Comparison of ENCODE assay signal across 8 cellular contexts in genomic region chr13:113393226-113393571, GRCh38. TPM values are rescaled to one million over a fixed set of nuclear protein-coding genes. Genes with fewer than 3 reads are reported as not detected.
A peak's percentile ranks its signal among the peaks of the same experiment; 100 is the strongest.
DNase-seq lines count a peak whose midpoint lies in the region; ATAC-seq and TF ChIP-seq lines count a peak whose summit lies in the region.

No MANE protein-coding gene starts in this region.

- peak overlapping the region; percentile 91 for H3K4me2 ChIP-seq in PC-3 (ENCODE audit: low read length)

- no peak; the same call in 1 of the 2 replicates for ATAC-seq in PC-3

- no peaks in the 10 kb centered on the region for H3K9me2 ChIP-seq in PC-3 (replicated peaks; ENCODE audit: low read length)

- DNase-seq in GM12864 (ENCODE audit: low read depth) = no peak
- DNase-seq in PC-3 = no peak
- DNase-seq in esophagus muscularis mucosa (ENCODE audit: extremely low spot score) = no peak
- DNase-seq in osteocyte (ENCODE audit: extremely low spot score, unreplicated experiment) = no peak
- no peak for DNase-seq in CD1c-positive myeloid dendritic cell (ENCODE audit: extremely low spot score)
- DNase-seq in HCEC 1CT = no peak
- no peak for DNase-seq in stimulated activated CD4-positive, alpha-beta T cell treated with anti-CD3 and anti-CD28 coated beads, Interleukin-2, amount 100 ng/mL, for 48 hours
- DNase-seq in RWPE1 (ENCODE audit: low spot score) = no peak

- H3K27ac Mint-ChIP-seq in osteocyte (ENCODE audit: unreplicated experiment) = no peak overlapping the region

- no peaks in the 10 kb centered on the region for H3K27me3 ChIP-seq in PC-3 (ENCODE audit: low read length)
- H3K27me3 ChIP-seq in esophagus muscularis mucosa = no peaks in the 10 kb centered on the region

- H3K4me3 ChIP-seq in GM12864 (ENCODE audit: low read depth, low read length) (peak overlapping the region; percentile 76), PC-3 (ENCODE audit: low read length) (peak overlapping the region; percentile 72), esophagus muscularis mucosa (peak overlapping the region; percentile 70 to 87 (median 79))

- peak overlapping the region; percentile 92 for H2AFZ ChIP-seq in PC-3 (ENCODE audit: low read length)

- BruUV-seq in PC-3 (replicated peaks; lab: Mats Ljungman, UMichigan) = TSS peak; percentile 43

- no peak for TF ChIP-seq POLR2A in esophagus muscularis mucosa (IDR thresholded peaks at IDR 0.05; ENCODE audit: low read depth)

- no peaks in the 10 kb centered on the region for H3K9me3 ChIP-seq in PC-3 (ENCODE audit: low read length)
- H3K9me3 ChIP-seq in esophagus muscularis mucosa = no peaks in the 10 kb centered on the region

- H4K20me1 ChIP-seq in PC-3 (ENCODE audit: low read length) = no peaks in the 10 kb centered on the region

- H3K4me1 ChIP-seq in PC-3 (ENCODE audit: insufficient read depth, low read length) = peaks cover 10% of the 10 kb centered on the region
- H3K4me1 ChIP-seq in esophagus muscularis mucosa = peaks cover 13 to 20% (median 15%) of the 10 kb centered on the region in 4 donors

- no peaks in the 10 kb centered on the region for H3K79me2 ChIP-seq in PC-3 (ENCODE audit: low read length)

- peak overlapping the region; percentile 71 for H3K9ac ChIP-seq in PC-3 (ENCODE audit: low read length)

- H3K36me3 Mint-ChIP-seq in osteocyte (ENCODE audit: unreplicated experiment) = no peaks in the 10 kb centered on the region

- no peaks in the 10 kb centered on the region for H3K9me3 Mint-ChIP-seq in osteocyte (ENCODE audit: unreplicated experiment)

- no peak for TF ChIP-seq EP300 in esophagus muscularis mucosa (IDR thresholded peaks at IDR 0.05)

- intact Hi-C loops in PC-3 (cut with micrococcal nuclease) (no loop called here), esophagus muscularis mucosa (cut with DNase I) (loop anchor here (5.0 to 10.0 kb wide), 2 partner anchors 98 to 356 kb away; partner anchors contain the start of gene LAMP1)

- peaks cover 7% of the 10 kb centered on the region for H3K4me1 Mint-ChIP-seq in osteocyte (ENCODE audit: unreplicated experiment)

- no peaks in the 10 kb centered on the region for H3K36me3 ChIP-seq in PC-3 (ENCODE audit: low read depth, low read length)
- H3K36me3 ChIP-seq in esophagus muscularis mucosa = no peaks in the 10 kb centered on the region

- WGBS in esophagus muscularis mucosa = 85% methylated on average over 6 of the region's 13 CpGs

- H3K27ac ChIP-seq in PC-3 (ENCODE audit: low read length) (no peak overlapping the region), esophagus muscularis mucosa (replicated peaks in 1 of 4) (no peak overlapping the region), RWPE1 (no peak overlapping the region)

- peak overlapping the region; percentile 82 for H3K4me3 Mint-ChIP-seq in osteocyte (ENCODE audit: unreplicated experiment)

- CTCF ChIA-PET in PC-3 (lab: Charles Lee) (no interaction called here), RWPE1 (lab: Yijun Ruan, JAX) (no interaction called here)

- no peaks in the 10 kb centered on the region for H3F3A ChIP-seq in PC-3 (ENCODE audit: low read length, unreplicated experiment)

- H3K27me3 Mint-ChIP-seq in osteocyte (ENCODE audit: unreplicated experiment) = no peaks in the 10 kb centered on the region

- POLR2A ChIA-PET in PC-3 (lab: Charles Lee; ENCODE audit: unreplicated experiment) = no interaction called here
- POLR2A ChIA-PET in RWPE1 (lab: Yijun Ruan, JAX; ENCODE audit: low non-redundant PET) = no interaction called here

- TF ChIP-seq CTCF in GM12864 (IDR thresholded peaks at IDR 0.05; ENCODE audit: low read depth, low read length, missing control alignments) (no peak), PC-3 (conservative IDR thresholded peaks at IDR 0.05; ENCODE audit: low read depth, low read length) (no peak), esophagus muscularis mucosa (IDR thresholded peaks at IDR 0.05) (no peak), osteocyte (IDR thresholded peaks at IDR 0.05) (no peak), RWPE1 (conservative IDR thresholded peaks at IDR 0.05; ENCODE audit: low read depth) (no peak)

RNA-seq across cellular contexts. Expression of gene GRTP1, which starts 29.3 kb away (rescaled TPM):
- total RNA-seq in PC-3 (2014; rRNA removed) (7.4 and 13.2 TPM in 2 replicates), esophagus muscularis mucosa (10 to 100 TPM in 2 of 4 donors, 1 to 10 TPM in 2; 6.4 to 11.7 (median 8.7) TPM), osteocyte (0.99 and 2.0 TPM in 2 replicates)
